ENCODE assay signal across 30 cellular contexts in the genomic region with DNA sequence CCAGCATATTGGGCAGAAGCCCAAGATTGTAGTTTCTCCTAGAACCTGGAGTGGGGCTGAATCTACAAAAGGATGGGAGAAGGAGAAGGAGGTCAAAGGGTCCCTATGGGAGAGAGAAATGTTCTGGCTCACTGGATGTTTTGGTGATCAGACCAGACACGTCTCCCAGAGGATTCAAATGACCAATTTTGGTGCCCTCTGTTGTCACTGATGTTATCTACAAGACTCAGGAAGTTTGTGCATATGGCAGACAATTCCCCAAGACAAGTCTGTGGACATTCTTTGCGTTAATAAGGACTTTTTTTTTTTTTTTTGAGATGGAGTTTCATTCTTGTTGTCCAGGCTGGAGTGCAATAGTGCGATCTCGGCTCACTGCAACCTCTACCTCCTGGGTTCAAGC.
"Had no signal": no experiment of that assay in that cellular context is flagged by ENCODE, and none has a peak within 500 bp of the region (broad histone marks: within the 10 kb centered on the region; RNA-seq: fewer than 3 reads in every experiment).

No MANE protein-coding gene starts in this region.

- H3K9me3 Mint-ChIP-seq: activated CD4-positive, alpha-beta memory T cell treated with anti-CD3 and anti-CD28 coated beads, Interleukin-2, amount 10 ng/mL, durations not matched to agents 7 days and 5 days; activated CD4-positive, alpha-beta T cell treated with anti-CD3 and anti-CD28 coated beads, Interleukin-2, amount 10 ng/mL, durations not matched to agents 7 days and 5 days; activated naive CD4-positive, alpha-beta T cell treated with anti-CD3 and anti-CD28 coated beads, Interleukin-2, amount 10 ng/mL, durations not matched to agents 7 days and 5 days; activated naive CD4-positive, alpha-beta T cell treated with anti-CD3 and anti-CD28 coated beads, Interleukin-2, amount 50 U/mL, for 72 hours; activated naive CD8-positive, alpha-beta T cell treated with anti-CD3 and anti-CD28 coated beads, Interleukin-2, amount 10 ng/mL, durations not matched to agents 7 days and 5 days; activated T-cell treated with anti-CD3 and anti-CD28 coated beads, Interleukin-2, amount 50 U/mL, for 24 hours; activated T-cell treated with anti-CD3 and anti-CD28 coated beads, Interleukin-2, amount 50 U/mL, for 72 hours; brain; endodermal cell had no signal

- H3K4me1 Mint-ChIP-seq: brain had no signal

- H3K27me3 Mint-ChIP-seq: activated CD4-positive, alpha-beta T cell treated with anti-CD3 and anti-CD28 coated beads, Interleukin-2, amount 10 ng/mL, durations not matched to agents 7 days and 5 days; activated naive CD4-positive, alpha-beta T cell treated with anti-CD3 and anti-CD28 coated beads, Interleukin-2, amount 10 ng/mL, durations not matched to agents 7 days and 5 days; activated naive CD8-positive, alpha-beta T cell treated with anti-CD3 and anti-CD28 coated beads, Interleukin-2, amount 10 ng/mL, durations not matched to agents 7 days and 5 days; brain had no signal

- ATAC-seq: activated naive CD4-positive, alpha-beta T cell treated with anti-CD3 and anti-CD28 coated beads, Interleukin-2, amount 50 U/mL, for 72 hours; activated T-cell treated with anti-CD3 and anti-CD28 coated beads, Interleukin-2, amount 50 U/mL, for 72 hours; esophagus mucosa; foreskin keratinocyte; gastroesophageal sphincter; heart right ventricle had no signal

- H3K4me3 Mint-ChIP-seq: activated CD4-positive, alpha-beta memory T cell treated with anti-CD3 and anti-CD28 coated beads, Interleukin-2, amount 10 ng/mL, durations not matched to agents 7 days and 5 days; activated CD4-positive, alpha-beta T cell treated with anti-CD3 and anti-CD28 coated beads, Interleukin-2, amount 10 ng/mL, durations not matched to agents 7 days and 5 days; activated naive CD4-positive, alpha-beta T cell treated with anti-CD3 and anti-CD28 coated beads, Interleukin-2, amount 10 ng/mL, durations not matched to agents 7 days and 5 days; activated naive CD8-positive, alpha-beta T cell treated with anti-CD3 and anti-CD28 coated beads, Interleukin-2, amount 10 ng/mL, durations not matched to agents 7 days and 5 days; activated T-cell treated with anti-CD3 and anti-CD28 coated beads, Interleukin-2, amount 50 U/mL, for 24 hours; brain; endodermal cell had no signal

- H3K27ac ChIP-seq: ascending aorta, breast epithelium, cardiac muscle cell, colonic mucosa, dorsolateral prefrontal cortex, foreskin keratinocyte, gastroesophageal sphincter, hepatocyte had no signal

- H3K27me3 ChIP-seq: ascending aorta, breast epithelium, cardiac muscle cell, colonic mucosa, foreskin keratinocyte, gastroesophageal sphincter had no signal

- H3K4me3 ChIP-seq: ascending aorta, breast epithelium, cardiac muscle cell, colonic mucosa, dorsolateral prefrontal cortex, gastroesophageal sphincter, heart right ventricle, hepatocyte had no signal

- H2AFZ ChIP-seq: hepatocyte had no signal

- H3K9me3 ChIP-seq: ascending aorta, breast epithelium, colonic mucosa, gastroesophageal sphincter, heart right ventricle had no signal

- H3K4me1 ChIP-seq: ascending aorta, breast epithelium, colonic mucosa, foreskin keratinocyte, gastroesophageal sphincter, heart right ventricle had no signal

- H3K79me2 ChIP-seq: hepatocyte had no signal

- DNase-seq: activated CD4-positive, alpha-beta memory T cell treated with anti-CD3 and anti-CD28 coated beads, Interleukin-2, amount 10 ng/mL, durations not matched to agents 7 days and 5 days; activated CD4-positive, alpha-beta T cell treated with anti-CD3 and anti-CD28 coated beads for 1 hour; activated CD4-positive, alpha-beta T cell treated with anti-CD3 and anti-CD28 coated beads for 4 hours; activated CD4-positive, alpha-beta T cell treated with anti-CD3 and anti-CD28 coated beads, Interleukin-2, amount 10 ng/mL, durations not matched to agents 7 days and 5 days; activated CD4-positive, alpha-beta T cell treated with anti-CD3 and anti-CD28 coated beads, Interleukin-2, amount 50 U/mL, for 4 hours; activated CD8-positive, alpha-beta memory T cell treated with anti-CD3 and anti-CD28 coated beads, Interleukin-2, amount 50 U/mL, for 48 hours; activated gamma-delta T cell; activated naive CD4-positive, alpha-beta T cell; activated naive CD4-positive, alpha-beta T cell treated with anti-CD3 and anti-CD28 coated beads, Interleukin-2, amount 10 ng/mL, durations not matched to agents 7 days and 5 days; activated naive CD8-positive, alpha-beta T cell treated with anti-CD3 and anti-CD28 coated beads, Interleukin-2, amount 10 ng/mL, durations not matched to agents 7 days and 5 days; activated T-cell treated with anti-CD3 and anti-CD28 coated beads for 4 hours; activated T-cell treated with anti-CD3 and anti-CD28 coated beads, Interleukin-2, amount 50 U/mL, for 24 hours; activated T-cell treated with anti-CD3 and anti-CD28 coated beads, Interleukin-2, amount 50 U/mL, for 72 hours; central memory CD4-positive, alpha-beta T cell; cerebellar nuclear complex; colonic mucosa; dorsolateral prefrontal cortex; effector memory CD4-positive, alpha-beta T cell; endodermal cell; foreskin keratinocyte; heart right ventricle; T-helper 2 cell had no signal

- H3K4me2 ChIP-seq: hepatocyte had no signal

- H3K36me3 Mint-ChIP-seq: activated naive CD4-positive, alpha-beta T cell treated with anti-CD3 and anti-CD28 coated beads, Interleukin-2, amount 10 ng/mL, durations not matched to agents 7 days and 5 days; activated naive CD8-positive, alpha-beta T cell treated with anti-CD3 and anti-CD28 coated beads, Interleukin-2, amount 10 ng/mL, durations not matched to agents 7 days and 5 days; brain had no signal

- H3K36me3 ChIP-seq: ascending aorta, breast epithelium, cardiac muscle cell, colonic mucosa, gastroesophageal sphincter, heart right ventricle had no signal

- H3K27ac Mint-ChIP-seq: activated CD4-positive, alpha-beta memory T cell treated with anti-CD3 and anti-CD28 coated beads, Interleukin-2, amount 10 ng/mL, durations not matched to agents 7 days and 5 days; activated CD4-positive, alpha-beta T cell treated with anti-CD3 and anti-CD28 coated beads, Interleukin-2, amount 10 ng/mL, durations not matched to agents 7 days and 5 days; activated naive CD4-positive, alpha-beta T cell treated with anti-CD3 and anti-CD28 coated beads, Interleukin-2, amount 10 ng/mL, durations not matched to agents 7 days and 5 days; activated naive CD8-positive, alpha-beta T cell treated with anti-CD3 and anti-CD28 coated beads, Interleukin-2, amount 10 ng/mL, durations not matched to agents 7 days and 5 days; activated T-cell treated with anti-CD3 and anti-CD28 coated beads, Interleukin-2, amount 50 U/mL, for 24 hours; activated T-cell treated with anti-CD3 and anti-CD28 coated beads, Interleukin-2, amount 50 U/mL, for 72 hours; brain; endodermal cell had no signal
